In genomic region chr17:45129426-45129939, GRCh38 we compare ENCODE assay signal across 13 cellular contexts. TPM values are rescaled to one million over a fixed set of nuclear protein-coding genes. Genes with fewer than 3 reads are reported as not detected.
DNase-seq lines count a peak whose midpoint lies in the region; ATAC-seq and TF ChIP-seq lines count a peak whose summit lies in the region.
"Had no signal": no experiment of that assay in that cellular context is flagged by ENCODE, and none has a peak within 500 bp of the region (broad histone marks: within the 10 kb centered on the region; RNA-seq: fewer than 3 reads in every experiment).

No MANE protein-coding gene starts in this region.

- H3K79me2 ChIP-seq in hepatocyte, result peaks cover 61% of the 10 kb centered on the region

- 58% methylated on average over 10 of the region's 10 CpGs for WGBS in hepatocyte (ENCODE audit: low lambda C conversion rate, missing lambda C conversion rate)

- no peaks in the 10 kb centered on the region for H3K27me3 ChIP-seq in hepatocyte

- no peaks in the 10 kb centered on the region for H3K9me2 ChIP-seq in hepatocyte (replicated peaks; ENCODE audit: insufficient read depth)

- H3K4me2 ChIP-seq in hepatocyte, result peak overlapping the region; percentile 100

- no peak for TF ChIP-seq CTCF in hepatocyte (IDR thresholded peaks at IDR 0.05; ENCODE audit: poor library complexity)
- no peak for TF ChIP-seq CTCF in retinal pigment epithelial cell (conservative IDR thresholded peaks at IDR 0.05; ENCODE audit: low read depth, low read length)

- peaks cover 54% of the 10 kb centered on the region for H3K4me1 ChIP-seq in hepatocyte (ENCODE audit: insufficient read depth)

- H3K36me3 ChIP-seq in hepatocyte (replicated peaks; ENCODE audit: insufficient read depth, low read depth), result no peaks in the 10 kb centered on the region

- DNase-seq in H4 (ENCODE audit: low spot score) (peak; percentile 66), SW480 (ENCODE audit: low spot score) (peak; percentile 63), hepatocyte (ENCODE audit: low spot score) (peak; percentile 89), retinal pigment epithelial cell (ENCODE audit: low read depth) (peak; percentile 86), mesenteric fat pad (ENCODE audit: low spot score) (no peak), NCI-H1436 (lab: John Stamatoyannopoulos, UW) (no peak)
- no peak for DNase-seq in stimulated activated CD4-positive, alpha-beta T cell treated with anti-CD3 and anti-CD28 coated beads, Interleukin-2, amount 100 ng/mL, for 48 hours
- DNase-seq: activated CD4-positive, alpha-beta T cell treated with anti-CD3 and anti-CD28 coated beads, Interleukin-2, amount 50 U/mL, for 48 hours; DMS153; NCI-H1417; SIG-M5 had no signal

- H4K20me1 ChIP-seq in hepatocyte (ENCODE audit: insufficient read depth, poor library complexity, severe bottlenecking), result no peaks in the 10 kb centered on the region

- H3K27ac ChIP-seq in hepatocyte, result peak overlapping the region; percentile 100

- H3K4me3 ChIP-seq in hepatocyte, result no peak overlapping the region
- H3K4me3 ChIP-seq in retinal pigment epithelial cell (ENCODE audit: low read length), result no peak overlapping the region

- no peak overlapping the region for H2AFZ ChIP-seq in hepatocyte

- H3K9me3 ChIP-seq in hepatocyte (ENCODE audit: low read depth), result no peaks in the 10 kb centered on the region

- no peak for ATAC-seq in HG03139 (IDR thresholded peaks at IDR 0.05; ENCODE audit: unreplicated experiment)
- ATAC-seq: naive thymus-derived CD8-positive, alpha-beta T cell had no signal

RNA-seq across cellular contexts. Expression of gene PLCD3, which starts 2.8 kb away (rescaled TPM):
- 21.0 and 157 TPM in 2 replicates for total RNA-seq in H4 (2014; rRNA removed; shearing (Covaris generic))
- 49.2 and 69.7 TPM in 2 replicates for total RNA-seq in hepatocyte
- polyA plus RNA-seq in hepatocyte, result 35.7 and 41.8 TPM in 2 replicates
- total RNA-seq in mesenteric fat pad, result 64.2 TPM

RNA-seq across cellular contexts. Expression of gene ACBD4, which starts 6.0 kb away (rescaled TPM):
- 2.1 and 2.6 TPM in 2 replicates for total RNA-seq in H4 (2014; rRNA removed; shearing (Covaris generic))
- 8.1 and 8.2 TPM in 2 replicates for total RNA-seq in hepatocyte
- polyA plus RNA-seq in hepatocyte, result 11.2 and 13.7 TPM in 2 replicates
- 10.9 TPM for total RNA-seq in mesenteric fat pad

RNA-seq across cellular contexts. Expression of gene HEXIM1, which starts 18.8 kb away (rescaled TPM):
- total RNA-seq in H4 (2014; rRNA removed; shearing (Covaris generic)), result 4.9 and 6.5 TPM in 2 replicates
- total RNA-seq in hepatocyte (17.1 and 19.2 TPM in 2 replicates), mesenteric fat pad (42.1 TPM)
- 13.5 and 14.5 TPM in 2 replicates for polyA plus RNA-seq in hepatocyte

RNA-seq across cellular contexts. Expression of gene HEXIM2, which starts 32.2 kb away (rescaled TPM):
- 5.8 and 10.7 TPM in 2 replicates for total RNA-seq in H4 (2014; rRNA removed; shearing (Covaris generic))
- total RNA-seq in hepatocyte (6.7 and 12.2 TPM in 2 replicates), mesenteric fat pad (5.1 TPM)
- polyA plus RNA-seq in hepatocyte, result 7.6 and 10.5 TPM in 2 replicates

Comparison
In these comparisons a context has a peak if more than half of its experiments do, and no peak if none do; other contexts are left out.
1. DNase-seq: peak in H4 (single experiment), SW480 (single experiment), hepatocyte (single experiment) and retinal pigment epithelial cell (single experiment); none in stimulated activated CD4-positive, alpha-beta T cell treated with anti-CD3 and anti-CD28 coated beads, Interleukin-2, amount 100 ng/mL, for 48 hours (0 of 2), mesenteric fat pad (single experiment) and NCI-H1436 (single experiment).